In genomic region chr16:49369638-49370219, GRCh38 we compare ENCODE assay signal across 20 cellular contexts. TPM values are rescaled to one million over a fixed set of nuclear protein-coding genes. Genes with fewer than 3 reads are reported as not detected.
DNase-seq lines count a peak whose midpoint lies in the region; ATAC-seq and TF ChIP-seq lines count a peak whose summit lies in the region.
"Had no signal": no experiment of that assay in that cellular context is flagged by ENCODE, and none has a peak within 500 bp of the region (broad histone marks: within the 10 kb centered on the region; RNA-seq: fewer than 3 reads in every experiment).

No MANE protein-coding gene starts in this region.

- TF ChIP-seq POLR2A in heart left ventricle (IDR thresholded peaks at IDR 0.05), result no peak

- H3K9me3 ChIP-seq in right cardiac atrium (ENCODE audit: control insufficient read depth, low read length), result no peaks in the 10 kb centered on the region
- H3K9me3 ChIP-seq in heart left ventricle, result no peaks in the 10 kb centered on the region

- H3K27ac ChIP-seq in right cardiac atrium (ENCODE audit: low read length) (no peak overlapping the region), heart left ventricle (no peak overlapping the region)
- H3K27ac ChIP-seq: 22Rv1 had no signal

- POLR2A ChIA-PET in WTC11 (lab: Charles Lee), result no interaction called here
- POLR2A ChIA-PET in activated CD8-positive, alpha-beta T cell treated with anti-CD3 and anti-CD28 coated beads for 36 hours (lab: Charles Lee), result no interaction called here

- TF ChIP-seq CTCF in heart left ventricle (IDR thresholded peaks at IDR 0.05), result no peak
- no peak for TF ChIP-seq CTCF in WTC11 (IDR thresholded peaks at IDR 0.05)
- TF ChIP-seq CTCF in GM10266 (IDR thresholded peaks at IDR 0.05; ENCODE audit: control insufficient read depth, insufficient read depth, low read depth, missing control alignments), result no peak
- no peak for TF ChIP-seq CTCF in activated CD8-positive, alpha-beta T cell treated with anti-CD3 and anti-CD28 coated beads for 36 hours (IDR thresholded peaks at IDR 0.05)

- H3K27me3 Mint-ChIP-seq in WTC11 (ENCODE audit: low read depth), result peaks cover 13% of the 10 kb centered on the region
- H3K27me3 Mint-ChIP-seq in activated CD8-positive, alpha-beta T cell treated with anti-CD3 and anti-CD28 coated beads for 36 hours, result peaks cover 5% of the 10 kb centered on the region

- H3K4me1 Mint-ChIP-seq in WTC11, result peaks cover 76% of the 10 kb centered on the region
- H3K4me1 Mint-ChIP-seq in activated CD8-positive, alpha-beta T cell treated with anti-CD3 and anti-CD28 coated beads for 36 hours (ENCODE audit: low read depth), result no peaks in the 10 kb centered on the region

- CTCF ChIA-PET in WTC11 (lab: Charles Lee), result interaction anchor here (0.8 to 2.1 kb wide), 4 partner anchors 17 to 44 kb away, joined by 3 to 8 read pairs (median 4); no protein-coding TSS in a partner anchor
- CTCF ChIA-PET in activated CD8-positive, alpha-beta T cell treated with anti-CD3 and anti-CD28 coated beads for 36 hours (lab: Charles Lee), result no interaction called here

- peak; percentile 56 to 95 for ATAC-seq in right cardiac atrium
- ATAC-seq in heart left ventricle, result no peak
- peak; percentile 40 for ATAC-seq in WTC11
- ATAC-seq in activated CD8-positive, alpha-beta T cell treated with anti-CD3 and anti-CD28 coated beads for 36 hours, result no peak
- ATAC-seq: CD8-positive, alpha-beta T cell; HepG2 had no signal

- no peaks in the 10 kb centered on the region for H3K4me1 ChIP-seq in right cardiac atrium (ENCODE audit: control insufficient read depth, insufficient read depth, low read length)
- peaks cover 0 to 4% (median 0%) of the 10 kb centered on the region in 12 donors for H3K4me1 ChIP-seq in heart left ventricle

- H3K36me3 ChIP-seq in heart left ventricle, result no peaks in the 10 kb centered on the region

- 54% methylated on average over 3 of the region's 3 CpGs for WGBS in right cardiac atrium
- 61 to 74% (median 68%) methylated on average over 3 of the region's 3 CpGs for WGBS in heart left ventricle, 4 donors

- H3K36me3 Mint-ChIP-seq in WTC11, result peaks cover 6% of the 10 kb centered on the region
- no peaks in the 10 kb centered on the region for H3K36me3 Mint-ChIP-seq in activated CD8-positive, alpha-beta T cell treated with anti-CD3 and anti-CD28 coated beads for 36 hours (ENCODE audit: low read depth)
- H3K36me3 Mint-ChIP-seq: CD14-positive monocyte; CD8-positive, alpha-beta T cell had no signal

- peak in 2 of 3 donors; percentile 35 to 75 for DNase-seq in right cardiac atrium
- no peak for DNase-seq in heart left ventricle
- DNase-seq in WTC11 (ENCODE audit: low spot score), result no peak
- DNase-seq in islet precursor cell, result peak; percentile 48
- DNase-seq in cerebellar cortex (ENCODE audit: low spot score), result no peak
- no peak for DNase-seq in GM10266 (ENCODE audit: extremely low spot score)
- no peak for DNase-seq in activated CD8-positive, alpha-beta T cell treated with anti-CD3 and anti-CD28 coated beads for 36 hours
- DNase-seq in KG1 (lab: John Stamatoyannopoulos, UW), result no peak
- DNase-seq: CD8-positive, alpha-beta T cell; COR-L47; DMS153; DMS79 treated with DMSO at 0.1 percent for 48 hours; EL; GDM1; H7 had no signal

- intact Hi-C loops in right cardiac atrium (cut with DNase I), result no loop called here
- intact Hi-C loops in heart left ventricle (cut with DNase I), result no loop called here
- intact Hi-C loops in activated CD8-positive, alpha-beta T cell treated with anti-CD3 and anti-CD28 coated beads for 36 hours (cut with micrococcal nuclease), result no loop called here

- H3K4me3 Mint-ChIP-seq in WTC11, result no peak overlapping the region
- H3K4me3 Mint-ChIP-seq in activated CD8-positive, alpha-beta T cell treated with anti-CD3 and anti-CD28 coated beads for 36 hours, result no peak overlapping the region
- H3K4me3 Mint-ChIP-seq: CD14-positive monocyte; CD8-positive, alpha-beta T cell had no signal

- H3K27me3 ChIP-seq in right cardiac atrium (ENCODE audit: control insufficient read depth, insufficient read depth), result no peaks in the 10 kb centered on the region
- H3K27me3 ChIP-seq in heart left ventricle, result no peaks in the 10 kb centered on the region

- no peak overlapping the region for H3K4me3 ChIP-seq in right cardiac atrium (ENCODE audit: low read length)
- no peak overlapping the region for H3K4me3 ChIP-seq in heart left ventricle

- peaks cover 17% of the 10 kb centered on the region for H3K9me3 Mint-ChIP-seq in WTC11
- no peaks in the 10 kb centered on the region for H3K9me3 Mint-ChIP-seq in activated CD8-positive, alpha-beta T cell treated with anti-CD3 and anti-CD28 coated beads for 36 hours
- H3K9me3 Mint-ChIP-seq: CD8-positive, alpha-beta T cell had no signal

- H3K27ac Mint-ChIP-seq in WTC11, result peak overlapping the region; percentile 65; the same call in 1 of the 2 replicates
- no peak overlapping the region for H3K27ac Mint-ChIP-seq in activated CD8-positive, alpha-beta T cell treated with anti-CD3 and anti-CD28 coated beads for 36 hours
- H3K27ac Mint-ChIP-seq: CD14-positive monocyte; CD8-positive, alpha-beta T cell had no signal

TF ChIP-seq in WTC11, 78 proteins besides CTCF, POLR2A, EP300 and RAD21 (continues in another document):
- no peak for TF ChIP-seq CREB1 (CRISPR knock-in tag; IDR thresholded peaks at IDR 0.05)
- TF ChIP-seq E2F1 (CRISPR knock-in tag; IDR thresholded peaks at IDR 0.05), result no peak
- no peak for TF ChIP-seq NFE2L1 (CRISPR knock-in tag; IDR thresholded peaks at IDR 0.05)
- no peak for TF ChIP-seq EMX1 (CRISPR knock-in tag; IDR thresholded peaks at IDR 0.05)
- no peak for TF ChIP-seq JUN (CRISPR knock-in tag; IDR thresholded peaks at IDR 0.05)
- TF ChIP-seq ERG (CRISPR knock-in tag; IDR thresholded peaks at IDR 0.05), result no peak
- no peak for TF ChIP-seq ZNF219 (CRISPR knock-in tag; IDR thresholded peaks at IDR 0.05; ENCODE audit: borderline replicate concordance)
- TF ChIP-seq ELF4 (CRISPR knock-in tag; IDR thresholded peaks at IDR 0.05; ENCODE audit: low read depth), result no peak
- no peak for TF ChIP-seq ZNF138 (CRISPR knock-in tag; conservative IDR thresholded peaks at IDR 0.05)
- TF ChIP-seq FOXJ3 (CRISPR knock-in tag; IDR thresholded peaks at IDR 0.05; ENCODE audit: borderline replicate concordance), result no peak
- no peak for TF ChIP-seq MLX (CRISPR knock-in tag; IDR thresholded peaks at IDR 0.05)
- no peak for TF ChIP-seq RORB (CRISPR knock-in tag; IDR thresholded peaks at IDR 0.05)
- no peak for TF ChIP-seq TEAD1 (CRISPR knock-in tag; IDR thresholded peaks at IDR 0.05)
- no peak for TF ChIP-seq PREB (CRISPR knock-in tag; IDR thresholded peaks at IDR 0.05; ENCODE audit: borderline replicate concordance)
- no peak for TF ChIP-seq ZNF671 (CRISPR knock-in tag; IDR thresholded peaks at IDR 0.05)

RNA-seq across cellular contexts. Expression of gene C16orf78, which starts 3.9 kb away (rescaled TPM):
- not detected for total RNA-seq in right cardiac atrium
- not detected for polyA plus RNA-seq in right cardiac atrium
- total RNA-seq in heart left ventricle, result not detected
- not detected for polyA plus RNA-seq in heart left ventricle
- not detected in 3 replicates for total RNA-seq in WTC11 (2021)
- not detected for total RNA-seq in activated CD8-positive, alpha-beta T cell treated with anti-CD3 and anti-CD28 coated beads for 36 hours
- total RNA-seq: A673; CD8-positive, alpha-beta T cell; H7; HepG2 had no signal
- polyA plus RNA-seq: BJ, CD14-positive monocyte, HepG2 had no signal

Comparison
In these comparisons a context has a peak if more than half of its experiments do, and no peak if none do; other contexts are left out.
1. ATAC-seq: peak in right cardiac atrium (2 of 2) and WTC11 (single experiment); none in heart left ventricle (0 of 4) and activated CD8-positive, alpha-beta T cell treated with anti-CD3 and anti-CD28 coated beads for 36 hours (single experiment).
2. DNase-seq: peak in right cardiac atrium (2 of 3) and islet precursor cell (single experiment); none in heart left ventricle (0 of 5), WTC11 (single experiment), cerebellar cortex (single experiment), GM10266 (single experiment), activated CD8-positive, alpha-beta T cell treated with anti-CD3 and anti-CD28 coated beads for 36 hours (single experiment) and KG1 (single experiment).